37 cellular contexts compared by ENCODE assay signal in the genomic region with DNA sequence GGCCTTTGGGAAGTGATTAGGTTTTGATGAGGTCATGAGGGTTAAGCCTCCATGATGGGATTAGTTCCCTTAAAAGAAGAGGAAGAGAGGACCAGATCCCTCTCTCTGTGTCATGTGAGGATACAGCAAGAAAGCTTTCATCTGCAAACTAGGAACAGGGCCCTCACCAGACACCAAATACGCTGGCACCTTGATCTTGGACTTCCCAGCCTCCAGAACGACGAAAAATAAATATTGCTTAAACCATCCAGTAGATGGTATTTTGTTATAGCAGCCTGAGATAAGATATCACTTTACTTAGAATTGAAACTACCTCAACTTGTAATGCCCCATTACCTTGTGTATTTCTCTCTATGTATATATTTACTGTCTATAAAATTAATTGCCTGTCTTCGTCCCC.
A peak's percentile ranks its signal among the peaks of the same experiment; 100 is the strongest.
DNase-seq lines count a peak whose midpoint lies in the region; ATAC-seq, FAIRE-seq and TF ChIP-seq lines count a peak whose summit lies in the region.
"Had no signal": no experiment of that assay in that cellular context is flagged by ENCODE, and none has a peak within 500 bp of the region (broad histone marks: within the 10 kb centered on the region; RNA-seq: fewer than 3 reads in every experiment).

No MANE protein-coding gene starts in this region.

- 8% methylated on average over 4 of the region's 4 CpGs for WGBS in HepG2 (ENCODE audit: low lambda C conversion rate)
- WGBS in right lobe of liver (ENCODE audit: insufficient coverage, low coverage, low lambda C conversion rate, missing lambda C conversion rate): 56% methylated on average over 4 of the region's 4 CpGs
- 100% methylated on average over 2 of the region's 4 CpGs; no CpG with 5 or more reads in 1 of the 2 experiments for WGBS in endodermal cell (ENCODE audit: insufficient coverage in 1 of 2, insufficient read length in 1 of 2), 2 experiments

- POLR2A ChIA-PET in HepG2 (lab: Yijun Ruan, JAX): no interaction called here

- FAIRE-seq in HepG2 (lab: Jason Lieb, UNC): peak; percentile 55
- FAIRE-seq: A204.1, A549, D721Med had no signal

- H3K4me3 ChIP-seq in HepG2 (replicated peaks in 1 of 3; ENCODE audit: insufficient read depth in 1 of 3, low read depth in 2 of 3, low read length in 3 of 3): no peak overlapping the region
- no peak overlapping the region for H3K4me3 ChIP-seq in right lobe of liver
- H3K4me3 ChIP-seq in endodermal cell (ENCODE audit: low read length): no peak overlapping the region
- H3K4me3 ChIP-seq: A549; BLaER1; BLaER1 treated with 17β-estradiol and CSF1 and Interleukin-3, amounts not matched to agents 10 nM and 100 nM had no signal

- intact Hi-C loops in HepG2 (cut with micrococcal nuclease; ENCODE audit: unreplicated experiment) (no loop called here), right lobe of liver (cut with DNase I) (loop anchor here in 1 of 2 donors (10.0 kb wide), 1 partner anchor 59 kb away; no protein-coding TSS in a partner anchor)

- H3K27me3 Mint-ChIP-seq in endodermal cell (ENCODE audit: insufficient read depth) (peaks cover 24% of the 10 kb centered on the region), osteocyte (ENCODE audit: unreplicated experiment) (peaks cover 32% of the 10 kb centered on the region)

- H3K27ac Mint-ChIP-seq in endodermal cell (no peak overlapping the region), osteocyte (ENCODE audit: unreplicated experiment) (no peak overlapping the region)
- H3K27ac Mint-ChIP-seq: B cell; CD14-positive monocyte; CD4-positive, alpha-beta memory T cell; CD4-positive, alpha-beta T cell; CD4-positive, CD25-positive, alpha-beta regulatory T cell; CD8-positive, alpha-beta memory T cell; CD8-positive, alpha-beta T cell had no signal

- no TSS peak for BruUV-seq in HepG2 (replicated peaks; lab: Mats Ljungman, UMichigan)

- no peak for TF ChIP-seq POLR2A in HepG2 (IDR thresholded peaks at IDR 0.05; ENCODE audit: insufficient read depth in 1 of 2, low read depth in 2 of 2, low read length in 2 of 2)
- TF ChIP-seq POLR2A in right lobe of liver (IDR thresholded peaks at IDR 0.05): no peak

- peaks cover 13% of the 10 kb centered on the region for H3K9me3 Mint-ChIP-seq in endodermal cell
- peaks cover 33% of the 10 kb centered on the region for H3K9me3 Mint-ChIP-seq in osteocyte (ENCODE audit: unreplicated experiment)

- no peak overlapping the region for H3K4me2 ChIP-seq in HepG2 (ENCODE audit: low read depth, low read length)
- H3K4me2 ChIP-seq: A549; BLaER1; BLaER1 treated with 17β-estradiol and CSF1 and Interleukin-3, amounts not matched to agents 10 nM and 100 nM had no signal

- H3K27ac ChIP-seq in HepG2 (ENCODE audit: extremely low read length, insufficient read depth, low read length) (no peak overlapping the region), right lobe of liver (no peak overlapping the region), endodermal cell (ENCODE audit: low read depth, low read length) (no peak overlapping the region)
- H3K27ac ChIP-seq: 22Rv1; A549; BLaER1; BLaER1 treated with 17β-estradiol and CSF1 and Interleukin-3, amounts not matched to agents 10 nM and 100 nM; C4-2B had no signal

- no peaks in the 10 kb centered on the region for H4K20me1 ChIP-seq in HepG2 (ENCODE audit: insufficient read depth, low read length)
- H4K20me1 ChIP-seq: BLaER1; BLaER1 treated with 17β-estradiol and CSF1 and Interleukin-3, amounts not matched to agents 10 nM and 100 nM had no signal

- 0 out of 2 replicates have a peak, but pooled peaks cover 9% of the 10 kb centered on the region for H3K4me1 ChIP-seq in HepG2 (ENCODE audit: insufficient read depth, low read length)
- H3K4me1 ChIP-seq in right lobe of liver: no peaks in the 10 kb centered on the region
- no peaks in the 10 kb centered on the region for H3K4me1 ChIP-seq in endodermal cell (ENCODE audit: control insufficient read depth, insufficient read depth, low read length)
- H3K4me1 ChIP-seq: A549, BE2C, Caco-2 had no signal

- no peaks in the 10 kb centered on the region for H3K79me2 ChIP-seq in HepG2 (ENCODE audit: insufficient read depth, low read length)

- in situ Hi-C loops in HepG2 (cut with HindIII; ENCODE audit: extremely low pct_ligation_motif_present, low pct_unique_long_range_greater_than_20kb): no loop called here

- H3K27me3 ChIP-seq in HepG2 (ENCODE audit: control insufficient read depth in 1 of 2, insufficient read depth in 2 of 2, low read length in 2 of 2): peaks cover 0 to 2% of the 10 kb centered on the region in 2 experiments; a peak in 2 of 5 replicates
- no peaks in the 10 kb centered on the region for H3K27me3 ChIP-seq in right lobe of liver
- H3K27me3 ChIP-seq in endodermal cell (ENCODE audit: control insufficient read depth, insufficient read depth, low read length, poor library complexity, severe bottlenecking): peaks cover 21% of the 10 kb centered on the region
- H3K27me3 ChIP-seq: BE2C; BLaER1; BLaER1 treated with 17β-estradiol and CSF1 and Interleukin-3, amounts not matched to agents 10 nM and 100 nM had no signal

- ATAC-seq in HepG2: no peak
- ATAC-seq in right lobe of liver: no peak
- no peak for ATAC-seq in GM19452 (IDR thresholded peaks at IDR 0.05; ENCODE audit: unreplicated experiment)
- ATAC-seq: A549; CD8-positive, alpha-beta T cell had no signal

- H3K9ac ChIP-seq in HepG2 (ENCODE audit: insufficient read depth, low read depth, low read length): no peak overlapping the region
- no peak overlapping the region for H3K9ac ChIP-seq in endodermal cell (ENCODE audit: extremely low read depth, low read length, poor library complexity, severe bottlenecking)
- H3K9ac ChIP-seq: BLaER1; BLaER1 treated with 17β-estradiol and CSF1 and Interleukin-3, amounts not matched to agents 10 nM and 100 nM had no signal

- H3K4me3 Mint-ChIP-seq in endodermal cell: no peak overlapping the region
- no peak overlapping the region for H3K4me3 Mint-ChIP-seq in osteocyte (ENCODE audit: unreplicated experiment)
- H3K4me3 Mint-ChIP-seq: B cell; CD14-positive monocyte; CD4-positive, alpha-beta memory T cell; CD4-positive, alpha-beta T cell; CD4-positive, CD25-positive, alpha-beta regulatory T cell; CD8-positive, alpha-beta memory T cell; CD8-positive, alpha-beta T cell had no signal

- H3K36me3 Mint-ChIP-seq in endodermal cell (ENCODE audit: low read depth): no peaks in the 10 kb centered on the region
- H3K36me3 Mint-ChIP-seq in osteocyte (ENCODE audit: unreplicated experiment): no peaks in the 10 kb centered on the region
- H3K36me3 Mint-ChIP-seq: CD14-positive monocyte had no signal

- H3K9me3 ChIP-seq in HepG2 (ENCODE audit: low read length) (0 out of 2 replicates have a peak, but pooled peaks cover 4% of the 10 kb centered on the region), right lobe of liver (peaks cover 0 to 6% (median 0%) of the 10 kb centered on the region in 4 donors), endodermal cell (ENCODE audit: control insufficient read depth, low read length) (peaks cover 16% of the 10 kb centered on the region)

- H3K4me1 Mint-ChIP-seq in endodermal cell (no peaks in the 10 kb centered on the region), osteocyte (ENCODE audit: unreplicated experiment) (no peaks in the 10 kb centered on the region)
- H3K4me1 Mint-ChIP-seq: B cell; CD14-positive monocyte; CD4-positive, alpha-beta memory T cell; CD4-positive, CD25-positive, alpha-beta regulatory T cell; CD8-positive, alpha-beta memory T cell had no signal

- DNase-seq in NCI-H82 (lab: John Stamatoyannopoulos, UW) (peak; percentile 57), NCI-H82 treated with DMSO at 0.1 percent for 48 hours (lab: John Stamatoyannopoulos, UW; ENCODE audit: unreplicated experiment) (no peak), HepG2 (ENCODE audit: low spot score) (no peak), right lobe of liver (no peak), endodermal cell (peak; percentile 5), mesenteric fat pad (ENCODE audit: low spot score) (peak; percentile 4), osteocyte (ENCODE audit: extremely low spot score, unreplicated experiment) (no peak)
- DNase-seq: 8988T; ACHN; AML-193; BE2C; C1 segment of cervical spinal cord; Calu3; CD4-positive, alpha-beta memory T cell; CD4-positive, alpha-beta T cell; CD4-positive, CD25-positive, alpha-beta regulatory T cell; CD8-positive, alpha-beta memory T cell; CD8-positive, alpha-beta T cell; COR-L47; DMS 273 treated with DMSO at 0.1 percent for 48 hours; DMS153; DMS53; DMS79; DMS79 treated with DMSO at 0.1 percent for 48 hours; DND-41; EL had no signal

- CTCF ChIA-PET in HepG2 (lab: Yijun Ruan, JAX; ENCODE audit: low intra/inter-chr PET ratio, low total read pairs): no interaction called here

- H2AFZ ChIP-seq in HepG2 (ENCODE audit: low read length): no peak overlapping the region

- no peak for TF ChIP-seq RAD21 in HepG2 (CRISPR knock-in tag; IDR thresholded peaks at IDR 0.05)

- no peaks in the 10 kb centered on the region for H3K36me3 ChIP-seq in HepG2 (replicated peaks in 1 of 2; ENCODE audit: control insufficient read depth in 1 of 2, insufficient read depth in 2 of 2, low read length in 2 of 2)
- no peaks in the 10 kb centered on the region for H3K36me3 ChIP-seq in right lobe of liver
- no peaks in the 10 kb centered on the region for H3K36me3 ChIP-seq in endodermal cell (ENCODE audit: control insufficient read depth, insufficient read depth, low read length)
- H3K36me3 ChIP-seq: BE2C, BLaER1 had no signal

- no peak for TF ChIP-seq CTCF in HepG2 (CRISPR knock-in tag; IDR thresholded peaks at IDR 0.05)
- no peak for TF ChIP-seq CTCF in right lobe of liver (IDR thresholded peaks at IDR 0.05)
- no peak for TF ChIP-seq CTCF in endodermal cell (conservative IDR thresholded peaks at IDR 0.05)
- TF ChIP-seq CTCF in osteocyte (IDR thresholded peaks at IDR 0.05): no peak

- TF ChIP-seq EP300 in HepG2 (IDR thresholded peaks at IDR 0.05; ENCODE audit: low read depth in 2 of 2, low read length in 2 of 2) (no peak), HepG2 (CRISPR knock-in tag; IDR thresholded peaks at IDR 0.05; ENCODE audit: borderline replicate concordance) (no peak)

TF ChIP-seq in HepG2, 621 proteins besides CTCF, POLR2A, EP300 and RAD21:
- TF ChIP-seq ZNF12 (CRISPR knock-in tag; IDR thresholded peaks at IDR 0.05): 0 out of 2 replicates have a peak, but pooled peaks have one; percentile 59
- no peak for TF ChIP-seq ZNF337 (CRISPR knock-in tag; IDR thresholded peaks at IDR 0.05; ENCODE audit: borderline replicate concordance, low read depth)
- TF ChIP-seq, protein P1, sequence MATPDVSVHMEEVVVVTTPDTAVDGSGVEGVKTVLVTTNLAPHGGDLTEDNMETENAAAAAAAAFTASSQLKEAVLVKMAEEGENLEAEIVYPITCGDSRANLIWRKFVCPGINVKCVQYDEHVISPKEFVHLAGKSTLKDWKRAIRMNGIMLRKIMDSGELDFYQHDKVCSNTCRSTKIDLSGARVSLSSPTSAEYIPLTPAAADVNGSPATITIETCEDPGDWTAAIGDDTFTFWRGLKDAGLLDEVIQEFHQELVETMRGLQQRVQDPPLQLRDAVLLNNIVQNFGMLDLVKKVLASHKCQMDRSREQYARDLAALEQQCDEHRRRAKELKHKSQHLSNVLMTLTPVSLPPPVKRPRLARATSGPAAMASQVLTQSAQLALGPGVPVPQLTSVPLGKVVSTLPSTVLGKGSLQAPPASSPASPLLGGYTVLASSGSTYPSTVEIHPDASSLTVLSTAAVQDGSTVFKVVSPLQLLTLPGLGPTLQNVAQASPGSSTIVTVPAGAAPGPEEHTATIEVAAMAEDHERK (CRISPR knock-in tag; IDR thresholded peaks at IDR 0.05; ENCODE audit: low read depth): no peak
- TF ChIP-seq ZNF564 (CRISPR knock-in tag; IDR thresholded peaks at IDR 0.05): peak; percentile 91; the same call in 1 of the 2 replicates

Comparison
In these comparisons a context has a peak if more than half of its experiments do, and no peak if none do; other contexts are left out.
1. DNase-seq: peak in NCI-H82 (single experiment), endodermal cell (single experiment) and mesenteric fat pad (single experiment); none in NCI-H82 treated with DMSO at 0.1 percent for 48 hours (single experiment), HepG2 (single experiment), right lobe of liver (0 of 3) and osteocyte (single experiment).